In genomic region chr11:61281581-61282250, GRCh38 we compare ENCODE assay signal across 8 cellular contexts. TPM values are rescaled to one million over a fixed set of nuclear protein-coding genes. Genes with fewer than 3 reads are reported as not detected.
DNase-seq lines count a peak whose midpoint lies in the region; ATAC-seq and TF ChIP-seq lines count a peak whose summit lies in the region.

No MANE protein-coding gene starts in this region.

- peaks cover 0 to 13% of the 10 kb centered on the region in 2 donors for H3K36me3 ChIP-seq in psoas muscle (ENCODE audit: insufficient read depth in 1 of 2, low read depth in 1 of 2)

- no peak overlapping the region for H3K27ac ChIP-seq in RWPE1
- H3K27ac ChIP-seq in psoas muscle: no peak overlapping the region

- no peaks in the 10 kb centered on the region for H3K27me3 ChIP-seq in psoas muscle (ENCODE audit: insufficient read depth in 3 of 3, low read length in 2 of 3)

- DNase-seq in GM13976 (ENCODE audit: low spot score): peak; percentile 76
- peak; percentile 82 for DNase-seq in RWPE1 (ENCODE audit: low spot score)
- peak; percentile 81 for DNase-seq in epithelial cell of esophagus (ENCODE audit: low read depth)
- DNase-seq in psoas muscle: peak in 1 of 2 donors; percentile 64
- no peak for DNase-seq in GOT3 (lab: John Stamatoyannopoulos, UW)
- DNase-seq in dedifferentiated amniotic fluid mesenchymal stem cell (ENCODE audit: extremely low spot score): no peak
- no peak for DNase-seq in NCI-H1930 (lab: John Stamatoyannopoulos, UW)

- H3K9me3 ChIP-seq in psoas muscle: no peaks in the 10 kb centered on the region

- WGBS in psoas muscle, 3 donors: 52 to 62% (median 55%) methylated on average over 30 to 35 of the region's 35 CpGs

- H3K4me3 ChIP-seq in epithelial cell of esophagus (ENCODE audit: low read length): peak overlapping the region; percentile 15
- H3K4me3 ChIP-seq in psoas muscle: no peak overlapping the region

- in situ Hi-C loops in GM13976 (cut with MboI; ENCODE audit: low sequenced_read_pairs, unreplicated experiment): no loop called here

- POLR2A ChIA-PET in RWPE1 (lab: Yijun Ruan, JAX; ENCODE audit: low non-redundant PET): interaction anchor here (0.6 kb wide), 1 partner anchor 16 kb away, joined by 6 read pairs; no protein-coding TSS in a partner anchor

- no peaks in the 10 kb centered on the region for H3K4me1 ChIP-seq in psoas muscle

- CTCF ChIA-PET in RWPE1 (lab: Yijun Ruan, JAX): interaction anchor here (0.7 kb wide), 2 partner anchors 13 to 23 kb away, joined by 3 to 5 read pairs; no protein-coding TSS in a partner anchor

- intact Hi-C loops in psoas muscle (cut with DNase I): no loop called here

- ATAC-seq in psoas muscle (peak in 3 of 4 donors; percentile 48 to 77 (median 71)), GM19463 (IDR thresholded peaks at IDR 0.05; ENCODE audit: unreplicated experiment) (no peak)

- TF ChIP-seq CTCF in GM13976 (IDR thresholded peaks at IDR 0.05; ENCODE audit: borderline replicate concordance, control extremely low read depth, extremely low read depth, insufficient read depth, missing control alignments) (no peak), RWPE1 (conservative IDR thresholded peaks at IDR 0.05; ENCODE audit: low read depth) (no peak), epithelial cell of esophagus (IDR thresholded peaks at IDR 0.05; ENCODE audit: insufficient read depth, low read depth, low read length, missing control alignments) (no peak), psoas muscle (IDR thresholded peaks at IDR 0.05) (no peak)

RNA-seq across cellular contexts. Expression of gene VWCE, which starts 13.4 kb away (rescaled TPM):
- total RNA-seq in psoas muscle: 1 to 10 TPM in 2 of 4 donors, under 1 TPM in 2; 0.84 to 1.4 (median 1.1) TPM
- polyA plus RNA-seq in psoas muscle: under 1 TPM; 0.23 to 0.57 (median 0.43) TPM

RNA-seq across cellular contexts. Expression of gene PGA5, which starts 40.7 kb away (rescaled TPM):
- under 1 TPM in 2 of 4 donors, not detected in 2; 0.19 to 0.42 TPM for total RNA-seq in psoas muscle
- polyA plus RNA-seq in psoas muscle: under 1 TPM in 2 of 3 donors, not detected in 1; 0.17 to 0.44 TPM

RNA-seq across cellular contexts. Expression of gene DDB1, which starts 51.2 kb away (rescaled TPM):
- total RNA-seq in psoas muscle: 100 to 1,000 TPM; 156 to 187 (median 175) TPM
- 100 to 1,000 TPM; 111 to 161 (median 131) TPM for polyA plus RNA-seq in psoas muscle

RNA-seq across cellular contexts. Expression of gene TKFC, which starts 51.3 kb away (rescaled TPM):
- total RNA-seq in psoas muscle: 10 to 100 TPM; 10.9 to 30.4 (median 16.5) TPM
- polyA plus RNA-seq in psoas muscle: 10 to 100 TPM in 1 of 3 donors, 1 to 10 TPM in 2; 7.2 to 17.6 (median 7.5) TPM

RNA-seq across cellular contexts. Expression of gene PGA4, which starts 59.6 kb away (rescaled TPM):
- total RNA-seq in psoas muscle: 1 to 10 TPM in 1 of 4 donors, under 1 TPM in 1, not detected in 2; 0.57 to 1.4 TPM
- 1 to 10 TPM in 1 of 3 donors, under 1 TPM in 2; 0.08 to 1.1 (median 0.48) TPM for polyA plus RNA-seq in psoas muscle

Comparison
In these comparisons a context has a peak if more than half of its experiments do, and no peak if none do; other contexts are left out.
1. DNase-seq: peak in GM13976 (single experiment), RWPE1 (single experiment) and epithelial cell of esophagus (single experiment); none in GOT3 (single experiment), dedifferentiated amniotic fluid mesenchymal stem cell (single experiment) and NCI-H1930 (0 of 2).